In genomic region chr21:41360072-41360821, GRCh38 we compare ENCODE assay signal across 9 cellular contexts. TPM values are rescaled to one million over a fixed set of nuclear protein-coding genes. Genes with fewer than 3 reads are reported as not detected.
DNase-seq lines count a peak whose midpoint lies in the region; ATAC-seq and TF ChIP-seq lines count a peak whose summit lies in the region.
"Had no signal": no experiment of that assay in that cellular context is flagged by ENCODE, and none has a peak within 500 bp of the region (broad histone marks: within the 10 kb centered on the region; RNA-seq: fewer than 3 reads in every experiment).

No MANE protein-coding gene starts in this region.

- H3K27me3 Mint-ChIP-seq in neural progenitor cell (ENCODE audit: insufficient read depth, low read depth), result peaks cover 10% of the 10 kb centered on the region
- H3K27me3 Mint-ChIP-seq in activated T-helper 1 cell treated with anti-CD3 and anti-CD28 coated beads, Interleukin-12 subunit alpha, Interleukin-12 subunit beta, Interleukin-2, Interleukin-4 antibody, amounts not matched to agents 30 ng/mL and 10 ng/mL and 1 ng/mL, durations not matched to agents 14 hours and 24 hours and 36 hours (ENCODE audit: insufficient read depth), result peaks cover 4% of the 10 kb centered on the region

- H3K4me1 Mint-ChIP-seq in neural progenitor cell, result peaks cover 4% of the 10 kb centered on the region
- H3K4me1 Mint-ChIP-seq in activated T-helper 1 cell treated with anti-CD3 and anti-CD28 coated beads, Interleukin-12 subunit alpha, Interleukin-12 subunit beta, Interleukin-2, Interleukin-4 antibody, amounts not matched to agents 30 ng/mL and 10 ng/mL and 1 ng/mL, durations not matched to agents 14 hours and 24 hours and 36 hours (ENCODE audit: low read depth), result peaks cover 42% of the 10 kb centered on the region

- intact Hi-C loops in activated T-helper 1 cell treated with anti-CD3 and anti-CD28 coated beads, Interleukin-12 subunit alpha, Interleukin-12 subunit beta, Interleukin-2, Interleukin-4 antibody, amounts not matched to agents 30 ng/mL and 10 ng/mL and 1 ng/mL, durations not matched to agents 14 hours and 24 hours and 36 hours (cut with micrococcal nuclease), result loop anchor here (5.0 to 10.0 kb wide), 3 partner anchors 78 to 645 kb away; partner anchors contain the start of gene RIPK4

- H3K9ac ChIP-seq in neural progenitor cell, result no peak overlapping the region

- DNase-seq in COLO668 (lab: John Stamatoyannopoulos, UW; ENCODE audit: unreplicated experiment) (peak; percentile 88), NCI-H2196 (lab: John Stamatoyannopoulos, UW; ENCODE audit: unreplicated experiment) (peak; percentile 84), epithelial cell of proximal tubule (ENCODE audit: low read depth) (no peak), neural progenitor cell (ENCODE audit: low spot score) (peak; percentile 50), iPS-NIHi11 (ENCODE audit: low spot score) (no peak)
- DNase-seq in activated naive CD4-positive, alpha-beta T cell treated with anti-CD3 and anti-CD28 coated beads, Interleukin-2, amount 50 U/mL, for 72 hours (ENCODE audit: low spot score in 2 of 2), result no peak
- DNase-seq in activated T-helper 1 cell treated with anti-CD3 and anti-CD28 coated beads, Interleukin-12 subunit alpha, Interleukin-12 subunit beta, Interleukin-2, Interleukin-4 antibody, amounts not matched to agents 30 ng/mL and 10 ng/mL and 1 ng/mL, durations not matched to agents 14 hours and 24 hours and 36 hours (ENCODE audit: low spot score), result no peak
- DNase-seq: cerebellar nuclear complex had no signal

- H3K4me3 ChIP-seq in epithelial cell of proximal tubule (ENCODE audit: low read depth, low read length) (no peak overlapping the region), neural progenitor cell (no peak overlapping the region)

- H3F3A ChIP-seq in neural progenitor cell (ENCODE audit: low read depth), result no peaks in the 10 kb centered on the region

- H3K4me2 ChIP-seq in neural progenitor cell, result no peak overlapping the region

- H3K79me2 ChIP-seq in neural progenitor cell (ENCODE audit: low read depth), result no peaks in the 10 kb centered on the region

- H3K36me3 ChIP-seq in neural progenitor cell, result no peaks in the 10 kb centered on the region

- no peaks in the 10 kb centered on the region for H4K20me1 ChIP-seq in neural progenitor cell (ENCODE audit: low read depth)

- no peaks in the 10 kb centered on the region for H3K9me3 ChIP-seq in neural progenitor cell (ENCODE audit: low read depth)

- no peaks in the 10 kb centered on the region for H3K4me1 ChIP-seq in neural progenitor cell

- ATAC-seq in GM19467 (IDR thresholded peaks at IDR 0.05; ENCODE audit: unreplicated experiment), result no peak
- ATAC-seq in activated naive CD4-positive, alpha-beta T cell treated with anti-CD3 and anti-CD28 coated beads, Interleukin-2, amount 50 U/mL, for 72 hours, result no peak

- no peak overlapping the region for H3K4me3 Mint-ChIP-seq in neural progenitor cell
- H3K4me3 Mint-ChIP-seq in activated T-helper 1 cell treated with anti-CD3 and anti-CD28 coated beads, Interleukin-12 subunit alpha, Interleukin-12 subunit beta, Interleukin-2, Interleukin-4 antibody, amounts not matched to agents 30 ng/mL and 10 ng/mL and 1 ng/mL, durations not matched to agents 14 hours and 24 hours and 36 hours, result no peak overlapping the region

- H2AFZ ChIP-seq in neural progenitor cell (replicated peaks), result peak overlapping the region; percentile 72

- no peaks in the 10 kb centered on the region for H3K9me3 Mint-ChIP-seq in neural progenitor cell
- H3K9me3 Mint-ChIP-seq in activated naive CD4-positive, alpha-beta T cell treated with anti-CD3 and anti-CD28 coated beads, Interleukin-2, amount 50 U/mL, for 72 hours, result peaks cover 0 to 4% of the 10 kb centered on the region in 2 donors
- H3K9me3 Mint-ChIP-seq in activated T-helper 1 cell treated with anti-CD3 and anti-CD28 coated beads, Interleukin-12 subunit alpha, Interleukin-12 subunit beta, Interleukin-2, Interleukin-4 antibody, amounts not matched to agents 30 ng/mL and 10 ng/mL and 1 ng/mL, durations not matched to agents 14 hours and 24 hours and 36 hours, result no peaks in the 10 kb centered on the region

- TF ChIP-seq CTCF in epithelial cell of proximal tubule (conservative IDR thresholded peaks at IDR 0.05; ENCODE audit: low read depth, low read length) (peak; percentile 36), neural progenitor cell (IDR thresholded peaks at IDR 0.05) (peak; percentile 49)

- no peak overlapping the region for H3K27ac ChIP-seq in neural progenitor cell

- H3K27me3 ChIP-seq in neural progenitor cell, result no peaks in the 10 kb centered on the region

- no peak overlapping the region for H3K27ac Mint-ChIP-seq in neural progenitor cell
- no peak overlapping the region for H3K27ac Mint-ChIP-seq in activated naive CD4-positive, alpha-beta T cell treated with anti-CD3 and anti-CD28 coated beads, Interleukin-2, amount 50 U/mL, for 72 hours
- no peak overlapping the region for H3K27ac Mint-ChIP-seq in activated T-helper 1 cell treated with anti-CD3 and anti-CD28 coated beads, Interleukin-12 subunit alpha, Interleukin-12 subunit beta, Interleukin-2, Interleukin-4 antibody, amounts not matched to agents 30 ng/mL and 10 ng/mL and 1 ng/mL, durations not matched to agents 14 hours and 24 hours and 36 hours

- no peaks in the 10 kb centered on the region for H3K36me3 Mint-ChIP-seq in neural progenitor cell
- H3K36me3 Mint-ChIP-seq in activated naive CD4-positive, alpha-beta T cell treated with anti-CD3 and anti-CD28 coated beads, Interleukin-2, amount 50 U/mL, for 72 hours, result peaks cover 0 to 12% of the 10 kb centered on the region in 2 donors
- H3K36me3 Mint-ChIP-seq in activated T-helper 1 cell treated with anti-CD3 and anti-CD28 coated beads, Interleukin-12 subunit alpha, Interleukin-12 subunit beta, Interleukin-2, Interleukin-4 antibody, amounts not matched to agents 30 ng/mL and 10 ng/mL and 1 ng/mL, durations not matched to agents 14 hours and 24 hours and 36 hours (ENCODE audit: low read depth), result peaks cover 11% of the 10 kb centered on the region

RNA-seq across cellular contexts. Expression of gene MX2, which starts 1.6 kb away (rescaled TPM):
- total RNA-seq in epithelial cell of proximal tubule (0.07 and 0.12 TPM in 2 replicates), neural progenitor cell (ENCODE audit: low replicate concordance) (2.2 and 3.3 TPM in 2 replicates)
- total RNA-seq in activated naive CD4-positive, alpha-beta T cell treated with anti-CD3 and anti-CD28 coated beads, Interleukin-2, amount 50 U/mL, for 72 hours, result 10 to 100 TPM in 1 of 2 donors, 1 to 10 TPM in 1; 3.6 to 79.4 TPM
- 8.2 and 9.4 TPM in 2 replicates for total RNA-seq in activated T-helper 1 cell treated with anti-CD3 and anti-CD28 coated beads, Interleukin-12 subunit alpha, Interleukin-12 subunit beta, Interleukin-2, Interleukin-4 antibody, amounts not matched to agents 30 ng/mL and 10 ng/mL and 1 ng/mL, durations not matched to agents 14 hours and 24 hours and 36 hours

RNA-seq across cellular contexts. Expression of gene FAM3B, which starts 43.6 kb away (rescaled TPM):
- total RNA-seq in epithelial cell of proximal tubule (0.35 and 0.51 TPM in 2 replicates), neural progenitor cell (ENCODE audit: low replicate concordance) (not detected in 2 replicates)
- not detected for total RNA-seq in activated naive CD4-positive, alpha-beta T cell treated with anti-CD3 and anti-CD28 coated beads, Interleukin-2, amount 50 U/mL, for 72 hours
- total RNA-seq in activated T-helper 1 cell treated with anti-CD3 and anti-CD28 coated beads, Interleukin-12 subunit alpha, Interleukin-12 subunit beta, Interleukin-2, Interleukin-4 antibody, amounts not matched to agents 30 ng/mL and 10 ng/mL and 1 ng/mL, durations not matched to agents 14 hours and 24 hours and 36 hours, result not detected in 2 replicates

Comparison
In these comparisons a context has a peak if more than half of its experiments do, and no peak if none do; other contexts are left out.
1. DNase-seq: peak in COLO668 (single experiment), NCI-H2196 (single experiment) and neural progenitor cell (single experiment); none in epithelial cell of proximal tubule (single experiment), activated naive CD4-positive, alpha-beta T cell treated with anti-CD3 and anti-CD28 coated beads, Interleukin-2, amount 50 U/mL, for 72 hours (0 of 2), iPS-NIHi11 (single experiment) and activated T-helper 1 cell treated with anti-CD3 and anti-CD28 coated beads, Interleukin-12 subunit alpha, Interleukin-12 subunit beta, Interleukin-2, Interleukin-4 antibody, amounts not matched to agents 30 ng/mL and 10 ng/mL and 1 ng/mL, durations not matched to agents 14 hours and 24 hours and 36 hours (single experiment).